ENCODE assay signal across 1 cellular context in genomic region chr16:84116720-84117481, GRCh38.
TF ChIP-seq lines count a peak whose summit lies in the region.

Gene MBTPS1, minus strand, starts transcription at chr16:84116942. Its CDS starts 15,159 bp downstream, at chr16:84101783.

TF ChIP-seq in K562, 482 proteins besides CTCF, POLR2A, EP300 and RAD21 (continued from another document and continues in another):
- no peak for TF ChIP-seq ARID4B (CRISPR knock-in tag; IDR thresholded peaks at IDR 0.05)
- TF ChIP-seq ARID1B (IDR thresholded peaks at IDR 0.05) = 0 out of 2 replicates have a peak, but pooled peaks have one; percentile 20
- no peak for TF ChIP-seq ZBTB8A (IDR thresholded peaks at IDR 0.05; ENCODE audit: partially characterized antibody)
- peak; percentile 26; the same call in 1 of the 2 replicates for TF ChIP-seq ZKSCAN1 (IDR thresholded peaks at IDR 0.05; ENCODE audit: low read depth, low read length)
- peak; percentile 32; the same call in 1 of the 2 replicates for TF ChIP-seq C11orf30 (IDR thresholded peaks at IDR 0.05; ENCODE audit: low read depth)
- no peak for TF ChIP-seq CREB3 (tag; conservative IDR thresholded peaks at IDR 0.05; ENCODE audit: low read depth)
- no peak for TF ChIP-seq CHAMP1 (IDR thresholded peaks at IDR 0.05)
- TF ChIP-seq RNF219 (CRISPR knock-in tag; IDR thresholded peaks at IDR 0.05) = no peak
- peak; percentile 87 for TF ChIP-seq SUPT5H (IDR thresholded peaks at IDR 0.05)
- TF ChIP-seq ZBTB1 (CRISPR knock-in tag; IDR thresholded peaks at IDR 0.05; ENCODE audit: borderline replicate concordance, low read depth) = no peak; the same call in 1 of the 2 replicates
- no peak for TF ChIP-seq DPF2 (IDR thresholded peaks at IDR 0.05)
- TF ChIP-seq CEBPZ (IDR thresholded peaks at IDR 0.05; ENCODE audit: borderline replicate concordance, low read depth, low read length) = no peak
- no peak for TF ChIP-seq ZC3H4 (CRISPR knock-in tag; IDR thresholded peaks at IDR 0.05; ENCODE audit: borderline replicate concordance)
- TF ChIP-seq KAT2B (IDR thresholded peaks at IDR 0.05; ENCODE audit: low read depth, low read length) = no peak
- TF ChIP-seq RBM17 (IDR thresholded peaks at IDR 0.05; ENCODE audit: borderline replicate concordance, low read depth, low read length) = no peak
- no peak for TF ChIP-seq SPI1 (IDR thresholded peaks at IDR 0.05; ENCODE audit: borderline replicate concordance, low read depth, low read length)
- peak; percentile 64 for TF ChIP-seq PRDM10 (IDR thresholded peaks at IDR 0.05; ENCODE audit: partially characterized antibody)
- peak; percentile 65 for TF ChIP-seq CCNT2 (IDR thresholded peaks at IDR 0.05; ENCODE audit: borderline replicate concordance, extremely low read depth, insufficient read length, low read depth, low read length)
